ENCODE assay signal across 12 cellular contexts in the genomic region with DNA sequence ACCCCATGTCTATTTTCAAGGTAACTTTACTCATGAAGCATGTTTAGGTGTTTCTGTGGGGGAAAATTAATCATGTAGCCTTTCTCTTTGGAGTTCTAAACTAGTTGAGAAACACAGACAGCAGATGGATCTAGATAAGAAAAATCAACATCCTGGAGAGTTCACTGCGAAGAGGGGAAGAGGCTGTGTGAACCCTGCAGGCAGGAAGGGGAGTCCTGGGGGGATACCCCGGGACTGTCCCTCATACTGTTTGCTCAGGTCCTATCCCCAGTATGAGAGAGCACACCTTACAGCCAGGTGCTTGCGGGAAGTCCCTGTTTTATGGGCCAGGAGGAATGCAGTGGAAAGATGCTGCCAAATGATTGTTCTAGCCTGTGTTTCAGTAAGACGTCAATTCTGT.
DNase-seq lines count a peak whose midpoint lies in the region; ATAC-seq and TF ChIP-seq lines count a peak whose summit lies in the region.
"Had no signal": no experiment of that assay in that cellular context is flagged by ENCODE, and none has a peak within 500 bp of the region (broad histone marks: within the 10 kb centered on the region; RNA-seq: fewer than 3 reads in every experiment).

No MANE protein-coding gene starts in this region.

- H3K4me3 ChIP-seq in effector memory CD4-positive, alpha-beta T cell (ENCODE audit: insufficient read depth, low read depth, low read length, poor library complexity, severe bottlenecking), result no peak overlapping the region
- H3K4me3 ChIP-seq: esophagus muscularis mucosa, Peyer's patch, upper lobe of left lung had no signal

- no peak overlapping the region for H3K27ac ChIP-seq in effector memory CD4-positive, alpha-beta T cell (ENCODE audit: insufficient read depth, low read length, poor library complexity, severe bottlenecking)
- H3K27ac ChIP-seq: esophagus muscularis mucosa, upper lobe of left lung had no signal

- H3K4me1 ChIP-seq in effector memory CD4-positive, alpha-beta T cell (ENCODE audit: control insufficient read depth, insufficient read depth, low read length, poor library complexity, severe bottlenecking), result peaks cover 27% of the 10 kb centered on the region

- TF ChIP-seq CTCF in GM10248 (IDR thresholded peaks at IDR 0.05; ENCODE audit: control extremely low read depth, extremely low read depth, low read depth, missing control alignments), result no peak

- H3K9me3 ChIP-seq in effector memory CD4-positive, alpha-beta T cell (ENCODE audit: control insufficient read depth, low read length), result no peaks in the 10 kb centered on the region
- H3K9me3 ChIP-seq: esophagus muscularis mucosa, Peyer's patch, upper lobe of left lung had no signal

- H3K27me3 Mint-ChIP-seq in T-helper 2 cell treated with Interferon-gamma antibody and Interleukin-4, amounts not matched to agents 5 μg/mL and 100 μg/mL, for 36 hours (ENCODE audit: low read depth), result no peaks in the 10 kb centered on the region
- H3K27me3 Mint-ChIP-seq in memory B cell, result no peaks in the 10 kb centered on the region

- peak overlapping the region; percentile 35 for H3K27ac Mint-ChIP-seq in T-helper 2 cell treated with Interferon-gamma antibody and Interleukin-4, amounts not matched to agents 5 μg/mL and 100 μg/mL, for 36 hours
- peak overlapping the region; percentile 75 for H3K27ac Mint-ChIP-seq in memory B cell

- H3K4me3 Mint-ChIP-seq in T-helper 2 cell treated with Interferon-gamma antibody and Interleukin-4, amounts not matched to agents 5 μg/mL and 100 μg/mL, for 36 hours, result peak overlapping the region; percentile 45
- H3K4me3 Mint-ChIP-seq in memory B cell, result peak overlapping the region; percentile 9

- no peaks in the 10 kb centered on the region for H3K9me3 Mint-ChIP-seq in T-helper 2 cell treated with Interferon-gamma antibody and Interleukin-4, amounts not matched to agents 5 μg/mL and 100 μg/mL, for 36 hours
- H3K9me3 Mint-ChIP-seq in memory B cell, result no peaks in the 10 kb centered on the region

- peaks cover 62% of the 10 kb centered on the region for H3K4me1 Mint-ChIP-seq in T-helper 2 cell treated with Interferon-gamma antibody and Interleukin-4, amounts not matched to agents 5 μg/mL and 100 μg/mL, for 36 hours (ENCODE audit: low read depth)
- peaks cover 65% of the 10 kb centered on the region for H3K4me1 Mint-ChIP-seq in memory B cell

- POLR2A ChIA-PET in GM10248 (lab: Yijun Ruan, JAX), result interaction anchor here (0.7 kb wide), 1 partner anchor 251 kb away, joined by 3 read pairs; no protein-coding TSS in a partner anchor

- CTCF ChIA-PET in GM10248 (lab: Yijun Ruan, JAX), result interaction anchor here (1.9 kb wide), 1 partner anchor 11 kb away, joined by 5 read pairs; no protein-coding TSS in a partner anchor

- peak; percentile 64 for DNase-seq in GM10248 (ENCODE audit: extremely low spot score)
- peak; percentile 14 for DNase-seq in T-helper 2 cell treated with Interferon-gamma antibody and Interleukin-4, amounts not matched to agents 5 μg/mL and 100 μg/mL, for 36 hours (ENCODE audit: low spot score)
- no peak for DNase-seq in memory B cell (ENCODE audit: low spot score in 2 of 2)
- DNase-seq in effector memory CD4-positive, alpha-beta T cell, result no peak
- DNase-seq in retina, result no peak
- no peak for DNase-seq in NCI-H2107 treated with DMSO at 0.1 percent for 48 hours (lab: John Stamatoyannopoulos, UW; ENCODE audit: unreplicated experiment)
- DNase-seq: GDM1 had no signal

- H3K36me3 ChIP-seq in effector memory CD4-positive, alpha-beta T cell (ENCODE audit: control insufficient read depth, insufficient read depth, low read length), result no peaks in the 10 kb centered on the region

- ATAC-seq in GM21737 (IDR thresholded peaks at IDR 0.05; ENCODE audit: unreplicated experiment) (peak; percentile 50), memory B cell (ENCODE audit: low read depth) (peak; percentile 96), HG03159 (IDR thresholded peaks at IDR 0.05; ENCODE audit: unreplicated experiment) (no peak)

- H3K36me3 Mint-ChIP-seq in T-helper 2 cell treated with Interferon-gamma antibody and Interleukin-4, amounts not matched to agents 5 μg/mL and 100 μg/mL, for 36 hours (ENCODE audit: low read depth), result peaks cover 14% of the 10 kb centered on the region
- H3K36me3 Mint-ChIP-seq in memory B cell, result peaks cover 9% of the 10 kb centered on the region

- no peaks in the 10 kb centered on the region for H3K27me3 ChIP-seq in effector memory CD4-positive, alpha-beta T cell (replicated peaks; ENCODE audit: control insufficient read depth, insufficient read depth, low read length, poor library complexity, severe bottlenecking)
- H3K27me3 ChIP-seq: esophagus muscularis mucosa, Peyer's patch, upper lobe of left lung had no signal

Comparison
In these comparisons a context has a peak if more than half of its experiments do, and no peak if none do; other contexts are left out.
1. DNase-seq: peak in GM10248 (single experiment) and T-helper 2 cell treated with Interferon-gamma antibody and Interleukin-4, amounts not matched to agents 5 μg/mL and 100 μg/mL, for 36 hours (single experiment); none in memory B cell (0 of 2), effector memory CD4-positive, alpha-beta T cell (0 of 3), retina (single experiment) and NCI-H2107 treated with DMSO at 0.1 percent for 48 hours (single experiment).